8 cellular contexts compared by ENCODE assay signal in the genomic region with DNA sequence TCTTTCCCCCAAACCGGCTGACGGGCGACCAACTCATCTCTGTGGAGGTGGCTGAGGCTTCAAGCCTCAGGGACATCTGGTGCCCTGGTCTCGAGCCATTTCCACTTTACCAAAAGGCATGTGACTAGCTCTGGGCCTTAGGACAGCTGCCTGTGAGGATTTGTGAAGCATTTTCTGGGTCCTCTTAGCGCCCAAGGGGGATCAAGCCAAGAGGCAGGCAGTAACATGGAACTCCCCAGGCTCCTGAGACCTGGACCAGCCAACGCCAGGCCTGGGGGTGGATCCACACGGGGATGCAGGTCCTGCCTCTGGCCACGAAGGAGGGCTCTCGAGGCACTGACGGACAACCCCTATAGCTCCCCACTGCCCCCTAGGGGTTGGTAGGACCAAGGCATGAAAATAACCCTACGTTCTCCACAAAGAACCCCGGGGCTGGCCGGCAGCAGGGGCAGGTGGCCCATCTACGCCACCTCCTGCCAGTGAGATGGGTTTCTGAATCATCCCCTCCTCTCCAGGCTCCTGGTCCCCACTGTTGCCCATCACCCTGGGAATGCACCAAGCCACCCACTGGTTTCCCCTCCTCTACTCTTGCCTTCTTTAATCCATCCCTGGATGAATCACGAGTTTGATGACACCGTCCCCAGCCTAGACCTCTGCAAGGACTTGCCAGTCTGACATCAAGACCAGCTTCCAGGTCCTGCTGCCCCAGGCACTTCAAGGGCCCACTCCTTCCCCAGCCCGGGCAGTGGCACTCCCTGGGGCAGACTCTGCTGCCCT. TPM values are rescaled to one million over a fixed set of nuclear protein-coding genes. Genes with fewer than 3 reads are reported as not detected.
DNase-seq lines count a peak whose midpoint lies in the region; ATAC-seq and TF ChIP-seq lines count a peak whose summit lies in the region.

No MANE protein-coding gene starts in this region.

- in situ Hi-C loops in mammary epithelial cell (cut with MboI; ENCODE audit: low sequenced_read_pairs in 2 of 2) (no loop called here), GM13976 (cut with MboI; ENCODE audit: low sequenced_read_pairs, unreplicated experiment) (no loop called here)

- dilution Hi-C loops in mammary epithelial cell (cut with HindIII; ENCODE audit: low sequenced_read_pairs) = no loop called here

- DNase-seq in activated naive CD4-positive, alpha-beta T cell treated with anti-CD3 and anti-CD28 coated beads for 36 hours = peak; percentile 16
- no peak for DNase-seq in activated naive CD4-positive, alpha-beta T cell (lab: John Stamatoyannopoulos, UW)
- DNase-seq in NCI-H524 (lab: John Stamatoyannopoulos, UW) = peak; percentile 89 to 97
- DNase-seq in mammary epithelial cell = no peak
- no peak for DNase-seq in left lobe of liver (ENCODE audit: low spot score)
- no peak for DNase-seq in dedifferentiated amniotic fluid mesenchymal stem cell (ENCODE audit: extremely low spot score)
- no peak for DNase-seq in DMS79 (lab: John Stamatoyannopoulos, UW)
- no peak for DNase-seq in GM13976 (ENCODE audit: low spot score)

- H3K36me3 Mint-ChIP-seq in activated naive CD4-positive, alpha-beta T cell treated with anti-CD3 and anti-CD28 coated beads for 36 hours (ENCODE audit: low read depth) = peaks cover 6% of the 10 kb centered on the region

- H3K4me1 Mint-ChIP-seq in activated naive CD4-positive, alpha-beta T cell treated with anti-CD3 and anti-CD28 coated beads for 36 hours (ENCODE audit: low read depth) = no peaks in the 10 kb centered on the region

- no peak overlapping the region for H3K4me3 ChIP-seq in mammary epithelial cell (replicated peaks in 1 of 3; ENCODE audit: insufficient read depth in 1 of 3, low read depth in 2 of 3, low read length in 3 of 3)

- TF ChIP-seq CTCF in mammary epithelial cell (conservative IDR thresholded peaks at IDR 0.05 in 1 of 2, IDR thresholded peaks at IDR 0.05 in 1 of 2; ENCODE audit: extremely low read depth in 1 of 2, insufficient read depth in 1 of 2, low read depth in 1 of 2, low read length in 2 of 2) = peak; percentile 42 to 65
- no peak for TF ChIP-seq CTCF in GM13976 (IDR thresholded peaks at IDR 0.05; ENCODE audit: borderline replicate concordance, control extremely low read depth, extremely low read depth, insufficient read depth, missing control alignments)

- 70% methylated on average over 16 of the region's 17 CpGs for WGBS in mammary epithelial cell (ENCODE audit: low coverage, missing lambda C conversion rate)

- H3K79me2 ChIP-seq in mammary epithelial cell (ENCODE audit: insufficient read depth, low read length) = no peaks in the 10 kb centered on the region

- H3K27me3 Mint-ChIP-seq in activated naive CD4-positive, alpha-beta T cell treated with anti-CD3 and anti-CD28 coated beads for 36 hours (ENCODE audit: low read depth) = no peaks in the 10 kb centered on the region

- no peak overlapping the region for H3K4me3 Mint-ChIP-seq in activated naive CD4-positive, alpha-beta T cell treated with anti-CD3 and anti-CD28 coated beads for 36 hours

- H3K27ac ChIP-seq in mammary epithelial cell (ENCODE audit: insufficient read depth, low read depth, low read length) = no peak overlapping the region

- H3K27me3 ChIP-seq in mammary epithelial cell (ENCODE audit: insufficient read depth, low read length) = no peaks in the 10 kb centered on the region

- no peak overlapping the region for H3K9ac ChIP-seq in mammary epithelial cell (ENCODE audit: insufficient read depth, low read length)

- H3K4me1 ChIP-seq in mammary epithelial cell (ENCODE audit: insufficient read depth, low read length) = no peaks in the 10 kb centered on the region

- no peaks in the 10 kb centered on the region for H3K9me3 Mint-ChIP-seq in activated naive CD4-positive, alpha-beta T cell treated with anti-CD3 and anti-CD28 coated beads for 36 hours

- peak; percentile 68 for ATAC-seq in left lobe of liver

- no peaks in the 10 kb centered on the region for H4K20me1 ChIP-seq in mammary epithelial cell (ENCODE audit: insufficient read depth, low read length)

- H3K36me3 ChIP-seq in mammary epithelial cell (ENCODE audit: insufficient read depth, low read length) = peaks cover 22% of the 10 kb centered on the region

- no peaks in the 10 kb centered on the region for H3K9me3 ChIP-seq in mammary epithelial cell (replicated peaks; ENCODE audit: insufficient read depth, low read length)

- intact Hi-C loops in activated naive CD4-positive, alpha-beta T cell treated with anti-CD3 and anti-CD28 coated beads for 36 hours (cut with micrococcal nuclease) = no loop called here
- intact Hi-C loops in mammary epithelial cell (cut with micrococcal nuclease) = no loop called here

- BruUV-seq in mammary epithelial cell (replicated peaks; lab: Mats Ljungman, UMichigan) = no TSS peak

- peak overlapping the region; percentile 18 for H3K27ac Mint-ChIP-seq in activated naive CD4-positive, alpha-beta T cell treated with anti-CD3 and anti-CD28 coated beads for 36 hours

- H2AFZ ChIP-seq in mammary epithelial cell (ENCODE audit: low read depth, low read length) = no peak overlapping the region

- no peak overlapping the region for H3K4me2 ChIP-seq in mammary epithelial cell (ENCODE audit: insufficient read depth, low read depth, low read length)

- CTCF ChIA-PET in activated naive CD4-positive, alpha-beta T cell treated with anti-CD3 and anti-CD28 coated beads for 36 hours (lab: Charles Lee) = interaction anchor here (0.5 to 1.6 kb wide), 4 partner anchors 9 to 1120 kb away, joined by 3 to 5 read pairs (median 3); a partner anchor contains a TSS
- CTCF ChIA-PET in mammary epithelial cell (lab: Charles Lee; ENCODE audit: low non-redundant PET) = interaction anchor here (0.6 kb wide), 2 partner anchors 31 to 45 kb away, joined by 3 to 9 read pairs; no protein-coding TSS in a partner anchor

RNA-seq across cellular contexts. Expression of a gene that starts 7.0 kb away (rescaled TPM):
- 10 to 100 TPM; 43.5 to 45.5 TPM for total RNA-seq in activated naive CD4-positive, alpha-beta T cell treated with anti-CD3 and anti-CD28 coated beads for 36 hours
- total RNA-seq in mammary epithelial cell (100 to 1,000 TPM in 1 of 2 donors, 10 to 100 TPM in 1; 57.7 to 105 TPM), left lobe of liver (85.4 TPM)
- polyA plus RNA-seq in mammary epithelial cell = 172 TPM
- polyA minus RNA-seq in mammary epithelial cell = 70.4 TPM

RNA-seq across cellular contexts. Expression of a gene that starts 37.8 kb away (rescaled TPM):
- 10 to 100 TPM; 19.9 to 20.4 TPM for total RNA-seq in activated naive CD4-positive, alpha-beta T cell treated with anti-CD3 and anti-CD28 coated beads for 36 hours
- 1 to 10 TPM; 2.3 to 7.3 TPM for total RNA-seq in mammary epithelial cell
- 4.6 TPM for polyA plus RNA-seq in mammary epithelial cell
- 1.1 TPM for polyA minus RNA-seq in mammary epithelial cell
- total RNA-seq in left lobe of liver = 24.5 TPM

RNA-seq across cellular contexts. Expression of a gene that starts 46.5 kb away (rescaled TPM):
- 10 to 100 TPM; 40.8 to 41.9 TPM for total RNA-seq in activated naive CD4-positive, alpha-beta T cell treated with anti-CD3 and anti-CD28 coated beads for 36 hours
- 100 to 1,000 TPM; 156 to 242 TPM for total RNA-seq in mammary epithelial cell
- polyA plus RNA-seq in mammary epithelial cell = 31.5 TPM
- polyA minus RNA-seq in mammary epithelial cell = 95.5 TPM
- 61.3 TPM for total RNA-seq in left lobe of liver

Comparison
In these comparisons a context has a peak if more than half of its experiments do, and no peak if none do; other contexts are left out.
1. DNase-seq: peak in activated naive CD4-positive, alpha-beta T cell treated with anti-CD3 and anti-CD28 coated beads for 36 hours (single experiment) and NCI-H524 (2 of 2); none in activated naive CD4-positive, alpha-beta T cell (0 of 4), mammary epithelial cell (single experiment), left lobe of liver (single experiment), dedifferentiated amniotic fluid mesenchymal stem cell (single experiment), DMS79 (single experiment) and GM13976 (single experiment).